ENCODE assay signal across 1 cellular context in the genomic region with DNA sequence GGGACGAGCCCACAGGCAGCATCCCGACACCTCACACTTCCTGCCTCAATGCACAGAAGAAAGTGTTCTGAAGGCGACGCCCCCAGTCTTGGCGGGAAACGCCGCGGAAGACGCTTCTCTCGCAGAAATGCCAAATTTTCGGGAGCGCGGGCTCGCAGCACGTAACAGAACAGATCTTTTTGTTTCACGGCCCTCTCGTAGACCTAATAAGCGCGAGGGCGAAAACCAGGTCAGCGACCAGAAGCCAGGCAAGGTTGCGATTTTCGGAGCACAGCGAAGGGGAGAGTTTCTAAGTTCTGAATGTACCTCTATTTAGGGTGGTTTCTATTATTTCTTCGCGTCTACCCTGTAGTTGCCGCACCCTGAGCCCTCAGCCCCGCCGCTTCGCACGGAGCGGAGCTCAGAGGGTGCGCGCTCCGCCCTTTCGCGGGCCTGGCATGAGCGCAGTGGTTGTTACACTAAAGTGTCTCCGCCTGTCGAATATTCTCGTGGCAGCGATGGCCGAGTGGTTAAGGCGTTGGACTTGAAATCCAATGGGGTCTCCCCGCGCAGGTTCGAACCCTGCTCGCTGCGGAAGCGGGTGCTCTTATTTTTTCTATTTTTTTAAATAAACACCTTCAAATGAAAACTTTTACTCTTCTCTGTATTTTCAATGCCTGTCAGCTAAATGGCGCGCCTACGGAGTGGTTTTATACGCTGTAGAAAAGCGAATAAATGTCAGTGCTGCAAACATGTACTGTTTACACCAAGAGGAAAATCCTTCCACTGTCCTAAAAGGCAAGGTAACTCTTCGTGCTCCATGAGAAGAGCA.
TF ChIP-seq lines count a peak whose summit lies in the region.

No MANE protein-coding gene starts in this region.

TF ChIP-seq in A549, 52 proteins besides CTCF, POLR2A, EP300 and RAD21 (continued from another document):
- no peak for TF ChIP-seq RNF2 (IDR thresholded peaks at IDR 0.05; ENCODE audit: borderline replicate concordance, low read depth)
- TF ChIP-seq POLR2AphosphoS2 (conservative IDR thresholded peaks at IDR 0.05; ENCODE audit: low read length): no peak
- no peak for TF ChIP-seq HEYL (CRISPR knock-in tag; IDR thresholded peaks at IDR 0.05)
- TF ChIP-seq, protein P1, sequence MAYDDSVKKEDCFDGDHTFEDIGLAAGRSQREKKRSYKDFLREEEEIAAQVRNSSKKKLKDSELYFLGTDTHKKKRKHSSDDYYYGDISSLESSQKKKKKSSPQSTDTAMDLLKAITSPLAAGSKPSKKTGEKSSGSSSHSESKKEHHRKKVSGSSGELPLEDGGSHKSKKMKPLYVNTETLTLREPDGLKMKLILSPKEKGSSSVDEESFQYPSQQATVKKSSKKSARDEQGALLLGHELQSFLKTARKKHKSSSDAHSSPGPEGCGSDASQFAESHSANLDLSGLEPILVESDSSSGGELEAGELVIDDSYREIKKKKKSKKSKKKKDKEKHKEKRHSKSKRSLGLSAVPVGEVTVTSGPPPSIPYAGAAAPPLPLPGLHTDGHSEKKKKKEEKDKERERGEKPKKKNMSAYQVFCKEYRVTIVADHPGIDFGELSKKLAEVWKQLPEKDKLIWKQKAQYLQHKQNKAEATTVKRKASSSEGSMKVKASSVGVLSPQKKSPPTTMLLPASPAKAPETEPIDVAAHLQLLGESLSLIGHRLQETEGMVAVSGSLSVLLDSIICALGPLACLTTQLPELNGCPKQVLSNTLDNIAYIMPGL (CRISPR knock-in tag; IDR thresholded peaks at IDR 0.05; ENCODE audit: borderline replicate concordance): peak; percentile 99
- TF ChIP-seq MAFK (IDR thresholded peaks at IDR 0.05; ENCODE audit: partially characterized antibody): no peak
- peak in 1 of 2 experiments; percentile 76; a peak in 2 of 5 replicates for TF ChIP-seq JUN (IDR thresholded peaks at IDR 0.05)
- TF ChIP-seq, protein P2, sequence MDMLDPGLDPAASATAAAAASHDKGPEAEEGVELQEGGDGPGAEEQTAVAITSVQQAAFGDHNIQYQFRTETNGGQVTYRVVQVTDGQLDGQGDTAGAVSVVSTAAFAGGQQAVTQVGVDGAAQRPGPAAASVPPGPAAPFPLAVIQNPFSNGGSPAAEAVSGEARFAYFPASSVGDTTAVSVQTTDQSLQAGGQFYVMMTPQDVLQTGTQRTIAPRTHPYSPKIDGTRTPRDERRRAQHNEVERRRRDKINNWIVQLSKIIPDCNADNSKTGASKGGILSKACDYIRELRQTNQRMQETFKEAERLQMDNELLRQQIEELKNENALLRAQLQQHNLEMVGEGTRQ (IDR thresholded peaks at IDR 0.05): no peak
- TF ChIP-seq, protein P3, sequence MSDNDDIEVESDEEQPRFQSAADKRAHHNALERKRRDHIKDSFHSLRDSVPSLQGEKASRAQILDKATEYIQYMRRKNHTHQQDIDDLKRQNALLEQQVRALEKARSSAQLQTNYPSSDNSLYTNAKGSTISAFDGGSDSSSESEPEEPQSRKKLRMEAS (IDR thresholded peaks at IDR 0.05): peak; percentile 95
- TF ChIP-seq SREBF2 (IDR thresholded peaks at IDR 0.05): peak; percentile 91
- TF ChIP-seq KDM1A (IDR thresholded peaks at IDR 0.05; ENCODE audit: low read depth): no peak
- TF ChIP-seq ZNF302 (CRISPR knock-in tag; IDR thresholded peaks at IDR 0.05): no peak
- TF ChIP-seq ZC3H11A (IDR thresholded peaks at IDR 0.05): no peak
- TF ChIP-seq, protein P4, sequence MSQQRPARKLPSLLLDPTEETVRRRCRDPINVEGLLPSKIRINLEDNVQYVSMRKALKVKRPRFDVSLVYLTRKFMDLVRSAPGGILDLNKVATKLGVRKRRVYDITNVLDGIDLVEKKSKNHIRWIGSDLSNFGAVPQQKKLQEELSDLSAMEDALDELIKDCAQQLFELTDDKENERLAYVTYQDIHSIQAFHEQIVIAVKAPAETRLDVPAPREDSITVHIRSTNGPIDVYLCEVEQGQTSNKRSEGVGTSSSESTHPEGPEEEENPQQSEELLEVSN (IDR thresholded peaks at IDR 0.05; ENCODE audit: borderline replicate concordance, low read depth): peak; percentile 99
- peak; percentile 47; the same call in 1 of the 2 replicates for TF ChIP-seq RFX5 (IDR thresholded peaks at IDR 0.05)
- no peak for TF ChIP-seq TFCP2L1 (CRISPR knock-in tag; IDR thresholded peaks at IDR 0.05)
- TF ChIP-seq GATA3 (IDR thresholded peaks at IDR 0.05; ENCODE audit: borderline replicate concordance): 0 out of 2 replicates have a peak, but pooled peaks have one; percentile 48
- TF ChIP-seq HDAC2 (IDR thresholded peaks at IDR 0.05): no peak
- no peak for TF ChIP-seq FOXS1 (CRISPR knock-in tag; IDR thresholded peaks at IDR 0.05)
